In the genomic region with DNA sequence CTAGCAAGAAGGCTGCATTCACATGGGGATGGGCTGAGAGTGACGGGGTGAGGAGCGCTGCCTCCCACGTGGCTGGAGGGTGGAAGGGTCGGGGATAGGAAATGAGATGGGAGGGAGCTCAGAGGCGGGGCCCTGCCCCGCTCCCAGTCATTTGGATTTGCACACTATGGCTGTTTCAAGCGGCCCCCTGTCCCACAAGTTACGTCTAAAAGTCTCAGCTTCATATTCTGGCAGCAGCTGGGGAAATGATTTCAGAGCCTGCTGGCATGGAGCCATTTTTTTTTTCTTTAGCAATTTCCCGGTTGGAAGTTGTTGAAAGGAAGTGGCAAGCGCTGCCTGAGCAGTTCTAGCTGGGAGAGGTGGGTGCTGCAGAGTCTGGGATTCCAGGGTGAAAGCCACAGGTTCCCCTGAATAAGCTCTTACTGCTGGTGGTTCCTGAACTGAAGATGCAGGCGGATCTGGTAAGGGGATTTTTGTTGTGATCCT, we compare ENCODE assay signal across 8 cellular contexts.
DNase-seq lines count a peak whose midpoint lies in the region; ATAC-seq and TF ChIP-seq lines count a peak whose summit lies in the region.

No MANE protein-coding gene starts in this region.

- H3K4me1 Mint-ChIP-seq in activated naive CD4-positive, alpha-beta T cell treated with anti-CD3 and anti-CD28 coated beads, Interleukin-2, amount 10 ng/mL, durations not matched to agents 7 days and 5 days: peaks cover 29% of the 10 kb centered on the region

- 24 to 54% (median 38%) methylated on average over 11 of the region's 11 CpGs for WGBS in spleen, 5 donors

- no peak overlapping the region for H3K27ac Mint-ChIP-seq in activated naive CD4-positive, alpha-beta T cell treated with anti-CD3 and anti-CD28 coated beads, Interleukin-2, amount 10 ng/mL, durations not matched to agents 7 days and 5 days

- peak overlapping the region; percentile 28 to 83 (median 78) for H3K27ac ChIP-seq in spleen

- no peaks in the 10 kb centered on the region for H3K27me3 Mint-ChIP-seq in activated naive CD4-positive, alpha-beta T cell treated with anti-CD3 and anti-CD28 coated beads, Interleukin-2, amount 10 ng/mL, durations not matched to agents 7 days and 5 days

- H3K36me3 Mint-ChIP-seq in activated naive CD4-positive, alpha-beta T cell treated with anti-CD3 and anti-CD28 coated beads, Interleukin-2, amount 10 ng/mL, durations not matched to agents 7 days and 5 days: peaks cover 36% of the 10 kb centered on the region

- peak; percentile 94 for ATAC-seq in left ventricle myocardium superior
- no peak for ATAC-seq in HG02981 (IDR thresholded peaks at IDR 0.05; ENCODE audit: unreplicated experiment)
- ATAC-seq in GM21447 (IDR thresholded peaks at IDR 0.05; ENCODE audit: unreplicated experiment): no peak
- ATAC-seq in HG03460 (IDR thresholded peaks at IDR 0.05; ENCODE audit: unreplicated experiment): no peak

- DNase-seq in H4 (ENCODE audit: low spot score): peak; percentile 82
- DNase-seq in left ventricle myocardium superior: peak; percentile 80
- DNase-seq in spleen: peak; percentile 76
- DNase-seq in activated naive CD4-positive, alpha-beta T cell treated with anti-CD3 and anti-CD28 coated beads, Interleukin-2, amount 10 ng/mL, durations not matched to agents 7 days and 5 days: no peak

- H3K9me3 Mint-ChIP-seq in activated naive CD4-positive, alpha-beta T cell treated with anti-CD3 and anti-CD28 coated beads, Interleukin-2, amount 10 ng/mL, durations not matched to agents 7 days and 5 days: peaks cover 2% of the 10 kb centered on the region

- CTCF ChIA-PET in activated naive CD4-positive, alpha-beta T cell treated with anti-CD3 and anti-CD28 coated beads, Interleukin-2, amount 10 ng/mL, durations not matched to agents 7 days and 5 days (lab: Charles Lee): interaction anchor here (0.8 to 1.2 kb wide), 2 partner anchors 9 to 94 kb away, joined by 3 to 4 read pairs; no protein-coding TSS in a partner anchor

- TF ChIP-seq POLR2A in spleen (IDR thresholded peaks at IDR 0.05): no peak

- intact Hi-C loops in left ventricle myocardium superior (cut with micrococcal nuclease): no loop called here
- intact Hi-C loops in spleen (cut with DNase I; ENCODE audit: low total_unique reads): no loop called here

- H3K4me3 ChIP-seq in WI38 (ENCODE audit: low read depth, low read length) (peak overlapping the region; percentile 11), spleen (peak overlapping the region in 7 of 8 donors; percentile 7 to 47 (median 12))

- H3K4me3 Mint-ChIP-seq in activated naive CD4-positive, alpha-beta T cell treated with anti-CD3 and anti-CD28 coated beads, Interleukin-2, amount 10 ng/mL, durations not matched to agents 7 days and 5 days: no peak overlapping the region

- peaks cover 0 to 30% (median 0%) of the 10 kb centered on the region in 6 donors for H3K36me3 ChIP-seq in spleen

- no peaks in the 10 kb centered on the region for H3K9me3 ChIP-seq in spleen

- no peaks in the 10 kb centered on the region for H3K27me3 ChIP-seq in spleen (replicated peaks in 1 of 7)

- TF ChIP-seq CTCF in WI38 (IDR thresholded peaks at IDR 0.05; ENCODE audit: low read depth, low read length) (no peak), spleen (IDR thresholded peaks at IDR 0.05 in 8 of 11, conservative IDR thresholded peaks at IDR 0.05 in 3 of 11) (no peak)

- peaks cover 8 to 80% (median 53%) of the 10 kb centered on the region in 6 donors for H3K4me1 ChIP-seq in spleen
